In the genomic region with DNA sequence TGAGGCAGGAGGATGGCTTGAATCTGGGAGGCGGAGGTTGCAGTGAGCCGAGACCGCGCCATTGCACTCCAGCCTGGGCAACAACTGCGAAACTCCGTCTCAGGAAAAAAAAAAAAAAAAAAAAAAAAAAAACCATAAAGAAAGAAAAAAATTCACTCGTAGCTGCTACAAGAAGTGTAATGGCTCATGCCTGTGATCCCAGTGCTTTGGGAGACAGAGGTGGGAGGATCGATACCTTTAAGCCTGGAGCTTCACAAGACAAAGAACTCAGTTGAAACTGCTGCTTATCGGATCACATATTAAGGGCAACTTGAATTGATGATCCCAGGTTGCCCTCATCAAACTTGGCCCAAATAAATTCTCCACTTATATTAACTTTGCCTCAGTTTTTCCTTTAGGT, we compare ENCODE assay signal across 8 cellular contexts. TPM values are rescaled to one million over a fixed set of nuclear protein-coding genes. Genes with fewer than 3 reads are reported as not detected.
DNase-seq lines count a peak whose midpoint lies in the region; ATAC-seq and TF ChIP-seq lines count a peak whose summit lies in the region.

No MANE protein-coding gene starts in this region.

- H3K4me1 Mint-ChIP-seq in T-helper 1 cell treated with Interleukin-12 subunit alpha and Interleukin-12 subunit beta and Interleukin-4 antibody, amounts not matched to agents 30 μg/mL and 1 μg/mL, for 36 hours (ENCODE audit: low read depth): peaks cover 20% of the 10 kb centered on the region
- H3K4me1 Mint-ChIP-seq in endodermal cell: peaks cover 9% of the 10 kb centered on the region

- H3K9ac ChIP-seq in PC-3 (ENCODE audit: low read length) (peak overlapping the region; percentile 90; the same call in 1 of the 2 replicates), endodermal cell (ENCODE audit: extremely low read depth, low read length, poor library complexity, severe bottlenecking) (no peak overlapping the region)

- POLR2A ChIA-PET in PC-3 (lab: Charles Lee; ENCODE audit: unreplicated experiment): no interaction called here

- H3K27ac ChIP-seq in PC-3 (ENCODE audit: low read length): no peak overlapping the region
- no peak overlapping the region for H3K27ac ChIP-seq in endodermal cell (ENCODE audit: low read depth, low read length)
- peak overlapping the region; percentile 91 to 98 (median 97) for H3K27ac ChIP-seq in gastrocnemius medialis

- H3K9me3 ChIP-seq in PC-3 (ENCODE audit: low read length) (no peaks in the 10 kb centered on the region), endodermal cell (ENCODE audit: control insufficient read depth, low read length) (no peaks in the 10 kb centered on the region), gastrocnemius medialis (no peaks in the 10 kb centered on the region)

- peak overlapping the region; percentile 85; the same call in 1 of the 2 replicates for H3K4me2 ChIP-seq in PC-3 (ENCODE audit: low read length)

- H4K20me1 ChIP-seq in PC-3 (ENCODE audit: low read length): no peaks in the 10 kb centered on the region

- H3K36me3 ChIP-seq in PC-3 (ENCODE audit: low read depth, low read length): no peaks in the 10 kb centered on the region
- no peaks in the 10 kb centered on the region for H3K36me3 ChIP-seq in endodermal cell (ENCODE audit: control insufficient read depth, insufficient read depth, low read length)
- H3K36me3 ChIP-seq in gastrocnemius medialis: no peaks in the 10 kb centered on the region

- H3K4me3 ChIP-seq in PC-3 (ENCODE audit: low read length) (no peak overlapping the region), endodermal cell (ENCODE audit: low read length) (peak overlapping the region; percentile 95), gastrocnemius medialis (peak overlapping the region in 3 of 4 donors; percentile 89 to 98 (median 94))

- DNase-seq in T-helper 1 cell: no peak
- DNase-seq in PC-3: no peak
- no peak for DNase-seq in endodermal cell
- no peak for DNase-seq in gastrocnemius medialis
- DNase-seq in NCI-H2107 (lab: John Stamatoyannopoulos, UW): no peak
- no peak for DNase-seq in GDM1 (lab: John Stamatoyannopoulos, UW)
- DNase-seq in RPMI8226: no peak

- no peaks in the 10 kb centered on the region for H3K27me3 Mint-ChIP-seq in T-helper 1 cell treated with Interleukin-12 subunit alpha and Interleukin-12 subunit beta and Interleukin-4 antibody, amounts not matched to agents 30 μg/mL and 1 μg/mL, for 36 hours (ENCODE audit: low read depth)
- peaks cover 8% of the 10 kb centered on the region for H3K27me3 Mint-ChIP-seq in endodermal cell (ENCODE audit: insufficient read depth)

- TF ChIP-seq POLR2A in gastrocnemius medialis (IDR thresholded peaks at IDR 0.05): no peak

- H3K9me2 ChIP-seq in PC-3 (replicated peaks; ENCODE audit: low read length): no peaks in the 10 kb centered on the region

- intact Hi-C loops in PC-3 (cut with micrococcal nuclease): no loop called here
- intact Hi-C loops in gastrocnemius medialis (cut with DNase I; ENCODE audit: low total_unique reads): no loop called here

- H3K27me3 ChIP-seq in PC-3 (ENCODE audit: low read length) (no peaks in the 10 kb centered on the region), endodermal cell (ENCODE audit: control insufficient read depth, insufficient read depth, low read length, poor library complexity, severe bottlenecking) (no peaks in the 10 kb centered on the region), gastrocnemius medialis (no peaks in the 10 kb centered on the region)

- peaks cover 39% of the 10 kb centered on the region for H3K79me2 ChIP-seq in PC-3 (ENCODE audit: low read length)

- WGBS in endodermal cell (ENCODE audit: insufficient coverage in 1 of 2, insufficient read length in 1 of 2), 2 experiments: 98 to 100% methylated on average over 1 to 9 of the region's 9 CpGs

- H3K9me3 Mint-ChIP-seq in T-helper 1 cell treated with Interleukin-12 subunit alpha and Interleukin-12 subunit beta and Interleukin-4 antibody, amounts not matched to agents 30 μg/mL and 1 μg/mL, for 36 hours: peaks cover 6% of the 10 kb centered on the region
- peaks cover 7% of the 10 kb centered on the region for H3K9me3 Mint-ChIP-seq in endodermal cell

- peak overlapping the region; percentile 97 for H2AFZ ChIP-seq in PC-3 (ENCODE audit: low read length)

- no peak for ATAC-seq in PC-3
- no peak for ATAC-seq in gastrocnemius medialis

- H3K4me3 Mint-ChIP-seq in T-helper 1 cell treated with Interleukin-12 subunit alpha and Interleukin-12 subunit beta and Interleukin-4 antibody, amounts not matched to agents 30 μg/mL and 1 μg/mL, for 36 hours: no peak overlapping the region
- no peak overlapping the region for H3K4me3 Mint-ChIP-seq in endodermal cell

- in situ Hi-C loops in gastrocnemius medialis (cut with MboI; ENCODE audit: low sequenced_read_pairs in 4 of 4): loop anchor here in 2 of 4 donors (5.0 to 25.0 kb wide), 2 partner anchors 37 to 468 kb away; a partner anchor contains a TSS

- no peak for TF ChIP-seq CTCF in PC-3 (conservative IDR thresholded peaks at IDR 0.05; ENCODE audit: low read depth, low read length)
- no peak for TF ChIP-seq CTCF in endodermal cell (conservative IDR thresholded peaks at IDR 0.05)
- TF ChIP-seq CTCF in gastrocnemius medialis (IDR thresholded peaks at IDR 0.05 in 4 of 5, conservative IDR thresholded peaks at IDR 0.05 in 1 of 5): no peak

- H3K4me1 ChIP-seq in PC-3 (ENCODE audit: insufficient read depth, low read length): peaks cover 3% of the 10 kb centered on the region; the same call in 1 of the 2 replicates
- no peaks in the 10 kb centered on the region for H3K4me1 ChIP-seq in endodermal cell (ENCODE audit: control insufficient read depth, insufficient read depth, low read length)
- H3K4me1 ChIP-seq in gastrocnemius medialis: peaks cover 17 to 19% of the 10 kb centered on the region in 2 donors

- no peaks in the 10 kb centered on the region for H3F3A ChIP-seq in PC-3 (ENCODE audit: low read length, unreplicated experiment)

- peaks cover 9% of the 10 kb centered on the region for H3K36me3 Mint-ChIP-seq in T-helper 1 cell treated with Interleukin-12 subunit alpha and Interleukin-12 subunit beta and Interleukin-4 antibody, amounts not matched to agents 30 μg/mL and 1 μg/mL, for 36 hours (ENCODE audit: low read depth)
- H3K36me3 Mint-ChIP-seq in endodermal cell (ENCODE audit: low read depth): no peaks in the 10 kb centered on the region

- CTCF ChIA-PET in PC-3 (lab: Charles Lee): no interaction called here

- BruUV-seq in PC-3 (replicated peaks; lab: Mats Ljungman, UMichigan): no TSS peak

- peak overlapping the region; percentile 97 for H3K27ac Mint-ChIP-seq in T-helper 1 cell treated with Interleukin-12 subunit alpha and Interleukin-12 subunit beta and Interleukin-4 antibody, amounts not matched to agents 30 μg/mL and 1 μg/mL, for 36 hours
- no peak overlapping the region for H3K27ac Mint-ChIP-seq in endodermal cell

RNA-seq across cellular contexts. Expression of a gene that starts 1.0 kb away (rescaled TPM):
- 6.5 and 9.1 TPM in 2 replicates for total RNA-seq in PC-3 (2014; rRNA removed)
- 10 to 100 TPM; 21.2 to 22.7 TPM for total RNA-seq in endodermal cell
- polyA plus RNA-seq in endodermal cell (2013, experiment 1 of 2): 21.0 TPM
- polyA plus RNA-seq in endodermal cell (2013, experiment 2 of 2): 20.0 TPM
- 10 to 100 TPM in 1 of 4 donors, 1 to 10 TPM in 3; 4.8 to 11.2 (median 6.9) TPM for total RNA-seq in gastrocnemius medialis

Comparison
In these comparisons a context has a peak if more than half of its experiments do, and no peak if none do; other contexts are left out.
1. H3K27ac ChIP-seq: peak in gastrocnemius medialis (4 of 4); none in PC-3 (single experiment) and endodermal cell (single experiment).